17 cellular contexts compared by ENCODE assay signal in the genomic region with DNA sequence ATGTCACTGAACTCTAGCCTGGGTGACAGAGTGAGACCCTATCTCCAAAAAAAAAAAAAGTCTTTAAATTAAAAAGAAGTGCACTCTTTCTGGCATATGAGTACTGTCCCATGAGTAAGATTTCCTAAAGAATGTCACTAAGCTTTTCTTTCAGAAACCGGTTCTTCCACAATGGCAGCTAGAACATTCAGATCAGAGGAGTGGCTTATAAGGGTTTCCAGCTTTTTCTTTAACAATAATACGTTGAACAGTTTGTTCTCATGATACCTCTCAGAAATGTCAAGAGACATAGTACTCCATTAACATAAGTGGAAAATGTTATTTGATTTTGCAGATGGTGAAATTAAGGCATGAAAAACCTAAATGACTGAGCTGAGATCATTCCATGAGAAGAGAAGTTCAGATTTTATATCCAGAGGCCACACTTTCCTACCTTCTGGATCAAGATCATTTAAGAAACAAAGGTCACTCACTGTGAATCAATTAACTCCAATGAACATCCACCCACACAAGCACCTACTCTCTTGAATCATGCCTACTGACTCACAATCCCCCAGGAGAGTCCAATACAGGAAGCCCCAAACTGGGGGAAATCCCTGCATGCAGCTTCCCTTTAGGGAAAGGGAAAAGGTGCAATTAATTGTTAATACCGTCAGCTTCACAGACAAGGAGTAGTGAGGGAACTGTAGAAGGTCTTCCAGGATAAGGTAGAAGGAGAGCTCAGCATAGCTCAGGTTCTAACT.
DNase-seq lines count a peak whose midpoint lies in the region; ATAC-seq and TF ChIP-seq lines count a peak whose summit lies in the region.
"Had no signal": no experiment of that assay in that cellular context is flagged by ENCODE, and none has a peak within 500 bp of the region (broad histone marks: within the 10 kb centered on the region; RNA-seq: fewer than 3 reads in every experiment).

No MANE protein-coding gene starts in this region.

- no peaks in the 10 kb centered on the region for H3K9me2 ChIP-seq in PC-3 (replicated peaks; ENCODE audit: low read length)

- ATAC-seq in PC-3 (peak; percentile 66), esophagus mucosa (peak; percentile 86)
- ATAC-seq: SK-N-SH treated with all-trans-retinoic acid at 6 μM for 48 hours had no signal

- no peaks in the 10 kb centered on the region for H3K36me3 ChIP-seq in PC-3 (ENCODE audit: low read depth, low read length)
- H3K36me3 ChIP-seq in mucosa of rectum (ENCODE audit: control insufficient read depth in 2 of 2, insufficient read depth in 2 of 2, low read length in 2 of 2), result no peaks in the 10 kb centered on the region
- no peaks in the 10 kb centered on the region for H3K36me3 ChIP-seq in BE2C

- H3K79me2 ChIP-seq in PC-3 (ENCODE audit: low read length), result no peaks in the 10 kb centered on the region

- H3K4me3 ChIP-seq in PC-3 (ENCODE audit: low read length), result peak overlapping the region; percentile 7; the same call in 1 of the 2 replicates
- H3K4me3 ChIP-seq in mucosa of rectum (ENCODE audit: low read length in 2 of 2), result no peak overlapping the region
- no peak overlapping the region for H3K4me3 ChIP-seq in BE2C (ENCODE audit: low read depth, low read length)

- no peaks in the 10 kb centered on the region for H3F3A ChIP-seq in PC-3 (ENCODE audit: low read length, unreplicated experiment)

- H3K27ac ChIP-seq in PC-3 (ENCODE audit: low read length) (peak overlapping the region; percentile 72), mucosa of rectum (ENCODE audit: low read depth in 2 of 2, low read length in 2 of 2) (peak overlapping the region; percentile 35 to 70)

- no peaks in the 10 kb centered on the region for H3K9me3 ChIP-seq in PC-3 (ENCODE audit: low read length)
- H3K9me3 ChIP-seq in mucosa of rectum (ENCODE audit: control insufficient read depth in 2 of 2, low read length in 2 of 2), result no peaks in the 10 kb centered on the region
- no peaks in the 10 kb centered on the region for H3K9me3 ChIP-seq in BE2C

- H3K4me2 ChIP-seq in PC-3 (ENCODE audit: low read length), result peak overlapping the region; percentile 62

- H3K4me1 ChIP-seq in PC-3 (ENCODE audit: insufficient read depth, low read length) (peaks cover 14% of the 10 kb centered on the region), mucosa of rectum (ENCODE audit: control insufficient read depth in 2 of 2, insufficient read depth in 2 of 2, low read length in 2 of 2) (peaks cover 0 to 18% of the 10 kb centered on the region in 2 donors), BE2C (no peaks in the 10 kb centered on the region)

- DNase-seq in DMS53 (lab: John Stamatoyannopoulos, UW) (peak; percentile 60), PC-3 (peak; percentile 80), NCI-H2171 (lab: John Stamatoyannopoulos, UW) (no peak), mesenteric fat pad (ENCODE audit: low spot score) (no peak), BE2C (no peak), dedifferentiated amniotic fluid mesenchymal stem cell (ENCODE audit: extremely low spot score) (no peak)
- DNase-seq: activated CD4-positive, alpha-beta memory T cell treated with anti-CD3 and anti-CD28 coated beads for 36 hours; activated T-cell treated with anti-CD3 and anti-CD28 coated beads, Interleukin-2, amount 50 U/mL, for 48 hours; endodermal cell; Karpas-422; NCI-H1436 treated with DMSO at 0.1 percent for 48 hours; NCI-H524; OCI-M1; stimulated activated CD4-positive, alpha-beta T cell treated with anti-CD3 and anti-CD28 coated beads, Interleukin-4, amount 100 ng/mL, for 4 hours had no signal

- H3K27me3 ChIP-seq in PC-3 (ENCODE audit: low read length), result no peaks in the 10 kb centered on the region
- no peaks in the 10 kb centered on the region for H3K27me3 ChIP-seq in mucosa of rectum (ENCODE audit: control insufficient read depth in 2 of 2, insufficient read depth in 2 of 2, low read length in 2 of 2)
- no peaks in the 10 kb centered on the region for H3K27me3 ChIP-seq in BE2C

- intact Hi-C loops in PC-3 (cut with micrococcal nuclease), result no loop called here

- POLR2A ChIA-PET in PC-3 (lab: Charles Lee; ENCODE audit: unreplicated experiment), result interaction anchor here (0.7 kb wide), 2 partner anchors 191 to 1872 kb away, joined by 4 to 7 read pairs; no protein-coding TSS in a partner anchor

- no TSS peak for BruUV-seq in PC-3 (replicated peaks; lab: Mats Ljungman, UMichigan)

- no peaks in the 10 kb centered on the region for H4K20me1 ChIP-seq in PC-3 (ENCODE audit: low read length)

- peak overlapping the region; percentile 38; the same call in 1 of the 2 replicates for H2AFZ ChIP-seq in PC-3 (ENCODE audit: low read length)

- H3K9ac ChIP-seq in PC-3 (ENCODE audit: low read length), result no peak overlapping the region; the same call in 1 of the 2 replicates
- H3K9ac ChIP-seq in mucosa of rectum (ENCODE audit: low read depth in 1 of 2, low read length in 2 of 2), result no peak overlapping the region

- TF ChIP-seq CTCF in PC-3 (conservative IDR thresholded peaks at IDR 0.05; ENCODE audit: low read depth, low read length) (no peak), BE2C (IDR thresholded peaks at IDR 0.05; ENCODE audit: low read depth, low read length) (no peak)

- CTCF ChIA-PET in PC-3 (lab: Charles Lee), result interaction anchor here (0.7 kb wide), 1 partner anchor 44 kb away, joined by 3 read pairs; no protein-coding TSS in a partner anchor

Comparison
In these comparisons a context has a peak if more than half of its experiments do, and no peak if none do; other contexts are left out.
1. DNase-seq: peak in DMS53 (single experiment) and PC-3 (single experiment); none in NCI-H2171 (single experiment), mesenteric fat pad (single experiment), BE2C (single experiment) and dedifferentiated amniotic fluid mesenchymal stem cell (single experiment).